9 cellular contexts compared by ENCODE assay signal in the genomic region with DNA sequence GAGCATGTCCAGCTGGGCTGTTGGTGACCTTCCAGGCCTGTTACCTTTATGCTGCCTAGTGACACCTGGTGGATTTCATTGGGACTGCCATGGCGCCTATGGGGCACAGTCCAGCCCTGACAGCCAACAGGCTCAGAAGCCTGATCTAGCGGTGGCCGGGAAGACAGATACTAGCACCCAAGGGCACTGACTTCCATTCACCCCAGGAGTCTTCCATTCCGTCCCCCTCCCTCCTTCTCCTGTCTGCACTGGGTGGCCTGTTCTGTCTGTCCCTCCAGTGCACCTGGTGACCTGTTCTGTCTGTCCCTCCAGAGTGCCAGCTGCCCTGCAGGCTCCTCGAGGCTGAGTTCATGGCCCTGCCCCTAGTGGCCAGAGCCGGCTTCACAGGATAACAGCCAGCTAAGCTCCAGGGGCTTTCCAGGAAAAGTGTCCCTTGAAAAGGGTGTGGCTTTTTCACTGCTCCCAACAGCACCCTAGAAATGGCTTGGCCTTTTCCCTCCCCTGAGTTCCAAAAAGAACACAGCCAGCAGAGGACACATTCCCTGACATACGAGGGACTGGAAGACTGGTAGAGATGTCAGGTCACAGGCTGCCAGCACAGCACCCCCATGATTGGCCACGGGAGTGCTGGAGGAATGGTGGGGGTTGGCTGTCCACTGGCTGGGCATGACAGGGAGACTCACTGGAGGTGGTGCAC. TPM values are rescaled to one million over a fixed set of nuclear protein-coding genes. Genes with fewer than 3 reads are reported as not detected.
DNase-seq lines count a peak whose midpoint lies in the region; ATAC-seq, FAIRE-seq and TF ChIP-seq lines count a peak whose summit lies in the region.
"Not testable (repeated sequence)": the region's sequence is repeated elsewhere in the genome, so short reads cannot be mapped to it uniquely, and the experiment has no call there.
"Had no signal": no experiment of that assay in that cellular context is flagged by ENCODE, and none has a peak within 500 bp of the region (broad histone marks: within the 10 kb centered on the region; RNA-seq: fewer than 3 reads in every experiment).

No MANE protein-coding gene starts in this region.

- H3K27ac ChIP-seq in dorsolateral prefrontal cortex; kidney (ENCODE audit: low read depth in 2 of 2, low read length in 2 of 2); skeletal muscle tissue (ENCODE audit: low read depth, low read length); aorta (ENCODE audit: low read depth in 1 of 2, low read length in 2 of 2): not testable (repeated sequence)

- not testable (repeated sequence) for H3K36me3 Mint-ChIP-seq in activated CD8-positive, alpha-beta memory T cell treated with anti-CD3 and anti-CD28 coated beads, Interleukin-2, amount 10 ng/mL, durations not matched to agents 7 days and 5 days

- not testable (repeated sequence) for H3K9me3 Mint-ChIP-seq in activated CD8-positive, alpha-beta memory T cell treated with anti-CD3 and anti-CD28 coated beads, Interleukin-2, amount 10 ng/mL, durations not matched to agents 7 days and 5 days (ENCODE audit: low read depth)

- not testable (repeated sequence) for H3K4me3 ChIP-seq in MG63; aorta (ENCODE audit: low read length in 2 of 2)
- H3K4me3 ChIP-seq in dorsolateral prefrontal cortex (peak overlapping the region in 22 of 59 donors; percentile 3 to 49 (median 30)), kidney (ENCODE audit: low read length in 2 of 2) (peak overlapping the region; percentile 58 to 59), skeletal muscle tissue (ENCODE audit: low read length in 3 of 3) (peak overlapping the region in 2 of 3 donors; percentile 56 to 74)

- H3K9me3 ChIP-seq in MG63; kidney (ENCODE audit: control insufficient read depth in 1 of 2, low read length in 2 of 2); skeletal muscle tissue (ENCODE audit: control insufficient read depth in 3 of 3, low read length in 3 of 3); aorta (ENCODE audit: control insufficient read depth, low read length): not testable (repeated sequence)

- not testable (repeated sequence) for H3K4me1 Mint-ChIP-seq in activated CD8-positive, alpha-beta memory T cell treated with anti-CD3 and anti-CD28 coated beads, Interleukin-2, amount 10 ng/mL, durations not matched to agents 7 days and 5 days

- H3K27ac Mint-ChIP-seq in activated CD8-positive, alpha-beta memory T cell treated with anti-CD3 and anti-CD28 coated beads, Interleukin-2, amount 10 ng/mL, durations not matched to agents 7 days and 5 days: not testable (repeated sequence)

- H3K4me3 Mint-ChIP-seq in activated CD8-positive, alpha-beta memory T cell treated with anti-CD3 and anti-CD28 coated beads, Interleukin-2, amount 10 ng/mL, durations not matched to agents 7 days and 5 days: peak overlapping the region; percentile 50

- DNase-seq in MG63 (peak; percentile 64), dorsolateral prefrontal cortex (peak in 7 of 10 donors; percentile 47 to 66 (median 50)), kidney (peak; percentile 90), aorta (peak; percentile 84 to 93)
- DNase-seq in activated CD8-positive, alpha-beta memory T cell treated with anti-CD3 and anti-CD28 coated beads, Interleukin-2, amount 10 ng/mL, durations not matched to agents 7 days and 5 days: peak; percentile 85

- not testable (repeated sequence) for H3K9ac ChIP-seq in kidney (ENCODE audit: low read length in 2 of 2)
- H3K9ac ChIP-seq in skeletal muscle tissue (ENCODE audit: low read depth in 1 of 3, low read length in 3 of 3): peak overlapping the region in 1 of 3 donors; percentile 73

- H3K36me3 ChIP-seq in MG63; kidney (ENCODE audit: control insufficient read depth in 1 of 2, insufficient read depth in 2 of 2, low read length in 2 of 2); skeletal muscle tissue (ENCODE audit: control insufficient read depth in 3 of 3, insufficient read depth in 3 of 3, low read length in 3 of 3); aorta (ENCODE audit: control insufficient read depth in 1 of 2, insufficient read depth in 2 of 2, low read length in 1 of 2): not testable (repeated sequence)

- H3K4me1 ChIP-seq in kidney (ENCODE audit: control insufficient read depth in 1 of 2, insufficient read depth in 1 of 2, low read depth in 1 of 2, low read length in 2 of 2); skeletal muscle tissue (ENCODE audit: control insufficient read depth in 3 of 3, insufficient read depth in 3 of 3, low read length in 3 of 3); aorta (ENCODE audit: control insufficient read depth in 1 of 2, insufficient read depth in 2 of 2, low read length in 2 of 2): not testable (repeated sequence)

- intact Hi-C loops in dorsolateral prefrontal cortex (cut with DNase I) (loop anchor here (10.0 kb wide), 2 partner anchors 66 to 196 kb away; a partner anchor contains a TSS), aorta (cut with DNase I) (loop anchor here in 1 of 2 donors (10.0 kb wide), 1 partner anchor 66 kb away; no protein-coding TSS in a partner anchor)
- intact Hi-C loops in kidney (cut with DNase I): not testable (repeated sequence)

- H3K27me3 ChIP-seq in MG63: peaks cover 29% of the 10 kb centered on the region
- H3K27me3 ChIP-seq in dorsolateral prefrontal cortex: peaks cover 0 to 21% (median 5%) of the 10 kb centered on the region in 45 donors
- not testable (repeated sequence) for H3K27me3 ChIP-seq in skeletal muscle tissue (ENCODE audit: control insufficient read depth in 3 of 3, insufficient read depth in 3 of 3, low read length in 3 of 3); aorta (ENCODE audit: control insufficient read depth in 1 of 2, insufficient read depth in 2 of 2, low read length in 1 of 2)

- CTCF ChIA-PET in activated CD8-positive, alpha-beta memory T cell treated with anti-CD3 and anti-CD28 coated beads, Interleukin-2, amount 10 ng/mL, durations not matched to agents 7 days and 5 days (lab: Charles Lee): interaction anchor here (0.6 to 2.1 kb wide), 14 partner anchors 9 to 444 kb away, joined by 3 to 14 read pairs (median 4); a partner anchor contains a TSS

- peaks cover 16% of the 10 kb centered on the region for H3K27me3 Mint-ChIP-seq in activated CD8-positive, alpha-beta memory T cell treated with anti-CD3 and anti-CD28 coated beads, Interleukin-2, amount 10 ng/mL, durations not matched to agents 7 days and 5 days

- not testable (repeated sequence) for FAIRE-seq in kidney (lab: Jason Lieb, UNC)

- peak in 50 of 56 donors; percentile 9 to 72 (median 59) for TF ChIP-seq CTCF in dorsolateral prefrontal cortex (IDR thresholded peaks at IDR 0.05 in 54 of 56, conservative IDR thresholded peaks at IDR 0.05 in 2 of 56; ENCODE audit: low read depth in 1 of 56, partially characterized antibody in 56 of 56)
- TF ChIP-seq CTCF in kidney (IDR thresholded peaks at IDR 0.05; ENCODE audit: borderline replicate concordance, extremely low read depth, insufficient read depth): peak; percentile 72

- 4 to 5% methylated on average over 5 to 8 of the region's 8 CpGs for WGBS in aorta, 2 donors

- peak; percentile 75 for ATAC-seq in GM18499 (IDR thresholded peaks at IDR 0.05; ENCODE audit: insufficient read depth, unreplicated experiment)
- peak; percentile 77 for ATAC-seq in HG02571 (IDR thresholded peaks at IDR 0.05; ENCODE audit: unreplicated experiment)
- ATAC-seq in activated CD8-positive, alpha-beta memory T cell treated with anti-CD3 and anti-CD28 coated beads, Interleukin-2, amount 10 ng/mL, durations not matched to agents 7 days and 5 days: peak; percentile 97
- ATAC-seq in aorta (ENCODE audit: low FRiP score): peak; percentile 74

RNA-seq across cellular contexts. Expression of a gene that starts 15.2 kb away (rescaled TPM):
- not detected in 2 replicates for total RNA-seq in MG63 (2014; rRNA removed; shearing (Covaris generic); ENCODE audit: low replicate concordance)
- total RNA-seq in activated CD8-positive, alpha-beta memory T cell treated with anti-CD3 and anti-CD28 coated beads, Interleukin-2, amount 10 ng/mL, durations not matched to agents 7 days and 5 days: under 1 TPM in 1 of 2 experiments, not detected in 1; 0.53 TPM
- total RNA-seq in dorsolateral prefrontal cortex (under 1 TPM in 8 of 120 experiments, not detected in 112; 0.40 to 0.84 (median 0.54) TPM), kidney (not detected), skeletal muscle tissue (not detected), aorta (not detected)
- polyA plus RNA-seq in kidney (ENCODE audit: insufficient read depth, low read depth, low replicate concordance) (not detected), aorta (not detected)
- total RNA-seq: subcutaneous adipose tissue had no signal

RNA-seq across cellular contexts. Expression of a gene that starts 15.2 kb away (rescaled TPM):
- 14.9 and 30.9 TPM in 2 replicates for total RNA-seq in MG63 (2014; rRNA removed; shearing (Covaris generic); ENCODE audit: low replicate concordance)
- 10 to 100 TPM; 13.1 to 14.7 TPM for total RNA-seq in activated CD8-positive, alpha-beta memory T cell treated with anti-CD3 and anti-CD28 coated beads, Interleukin-2, amount 10 ng/mL, durations not matched to agents 7 days and 5 days
- 10 to 100 TPM; 16.4 to 42.8 (median 27.6) TPM for total RNA-seq in dorsolateral prefrontal cortex
- total RNA-seq in kidney: 29.3 TPM
- polyA plus RNA-seq in kidney (ENCODE audit: insufficient read depth, low read depth, low replicate concordance): 17.2 TPM
- 26.6 TPM for total RNA-seq in skeletal muscle tissue
- total RNA-seq in aorta: 10 to 100 TPM; 16.5 to 26.6 TPM
- 10 to 100 TPM in 1 of 2 donors, 1 to 10 TPM in 1; 5.8 to 61.4 TPM for polyA plus RNA-seq in aorta

RNA-seq across cellular contexts. Expression of a gene that starts 16.3 kb away (rescaled TPM):
- not detected in 2 replicates for total RNA-seq in MG63 (2014; rRNA removed; shearing (Covaris generic); ENCODE audit: low replicate concordance)
- total RNA-seq in activated CD8-positive, alpha-beta memory T cell treated with anti-CD3 and anti-CD28 coated beads, Interleukin-2, amount 10 ng/mL, durations not matched to agents 7 days and 5 days: not detected
- total RNA-seq in dorsolateral prefrontal cortex (1 to 10 TPM in 12 of 120 experiments, under 1 TPM in 39, not detected in 69; 0.19 to 2.5 (median 0.56) TPM), kidney (not detected), skeletal muscle tissue (not detected), aorta (not detected)
- polyA plus RNA-seq in kidney (ENCODE audit: insufficient read depth, low read depth, low replicate concordance) (not detected), aorta (not detected)
